12 cellular contexts compared by ENCODE assay signal in genomic region chr4:128570380-128570779, GRCh38.
DNase-seq lines count a peak whose midpoint lies in the region; ATAC-seq, FAIRE-seq and TF ChIP-seq lines count a peak whose summit lies in the region.
"Had no signal": no experiment of that assay in that cellular context is flagged by ENCODE, and none has a peak within 500 bp of the region (broad histone marks: within the 10 kb centered on the region; RNA-seq: fewer than 3 reads in every experiment).

No MANE protein-coding gene starts in this region.

- no peaks in the 10 kb centered on the region for H3K36me3 ChIP-seq in H1 (ENCODE audit: control insufficient read depth in 2 of 4, insufficient read depth in 4 of 4, low read length in 3 of 4)
- H3K36me3 ChIP-seq in muscle layer of duodenum (ENCODE audit: control insufficient read depth in 1 of 2, insufficient read depth in 2 of 2, low read length in 2 of 2), result no peaks in the 10 kb centered on the region

- no peak overlapping the region for H3K14ac ChIP-seq in H1 (ENCODE audit: insufficient read length)

- H2BK12ac ChIP-seq in H1 (ENCODE audit: low read depth, low read length), result peak overlapping the region; percentile 82; the same call in 1 of the 2 replicates

- no peak for TF ChIP-seq POLR2A in H1 (IDR thresholded peaks at IDR 0.05; ENCODE audit: control extremely low read depth in 1 of 2, low read depth in 2 of 2, low read length in 2 of 2)

- no peak for TF ChIP-seq CTCF in H1 (IDR thresholded peaks at IDR 0.05; ENCODE audit: control extremely low read depth in 1 of 3, insufficient read depth in 1 of 3, low read depth in 1 of 3, low read length in 3 of 3)

- H3K18ac ChIP-seq in H1 (ENCODE audit: extremely low read depth, low read length), result no peak overlapping the region; the same call in 1 of the 2 replicates

- H2BK5ac ChIP-seq in H1 (ENCODE audit: low read depth, low read length), result peak overlapping the region; percentile 26; the same call in 1 of the 2 replicates

- no peak overlapping the region for H4K8ac ChIP-seq in H1 (ENCODE audit: extremely low read depth, insufficient read depth, low read length)

- DNase-seq in Ammon's horn (ENCODE audit: low spot score) (peak; percentile 39), NOMO-1 (lab: John Stamatoyannopoulos, UW; ENCODE audit: unreplicated experiment in 2 of 2) (peak; percentile 35 to 70), H1 (ENCODE audit: low read depth in 1 of 2, low spot score in 2 of 2) (no peak), HuH-7 (ENCODE audit: low spot score) (no peak), NCI-H146 treated with DMSO at 0.1 percent for 48 hours (lab: John Stamatoyannopoulos, UW; ENCODE audit: unreplicated experiment) (no peak), NCI-H2081 treated with DMSO at 0.1 percent for 48 hours (lab: John Stamatoyannopoulos, UW) (no peak)
- DNase-seq: activated naive CD4-positive, alpha-beta T cell treated with anti-CD3 and anti-CD28 coated beads for 36 hours; erythroblast; NCI-H526 had no signal

- no peaks in the 10 kb centered on the region for H3K79me2 ChIP-seq in H1 (ENCODE audit: control insufficient read depth in 1 of 2, insufficient read depth in 2 of 2, low read length in 2 of 2)

- CTCF ChIA-PET in H1 (lab: Charles Lee; ENCODE audit: partially characterized antibody), result interaction anchor here (0.6 to 1.0 kb wide), 2 partner anchors 31 to 238 kb away, joined by 3 to 4 read pairs; no protein-coding TSS in a partner anchor

- H3K27ac ChIP-seq in H1 (ENCODE audit: low read depth, low read length), result no peak overlapping the region
- H3K27ac ChIP-seq in muscle layer of duodenum (ENCODE audit: low read length), result peak overlapping the region; percentile 50

- no peak overlapping the region for H3K4ac ChIP-seq in H1 (replicated peaks; ENCODE audit: insufficient read length, low read depth, low read length)

- no peak for TF ChIP-seq RAD21 in H1 (IDR thresholded peaks at IDR 0.05 in 1 of 2, conservative IDR thresholded peaks at IDR 0.05 in 1 of 2; ENCODE audit: low read depth in 2 of 2, low read length in 2 of 2)

- no peaks in the 10 kb centered on the region for H3K9me3 ChIP-seq in H1 (ENCODE audit: insufficient read depth in 2 of 2, low read depth in 1 of 2, low read length in 1 of 2)
- H3K9me3 ChIP-seq in muscle layer of duodenum (ENCODE audit: control insufficient read depth in 1 of 2, low read length in 2 of 2), result no peaks in the 10 kb centered on the region

- no peak overlapping the region for H3K56ac ChIP-seq in H1 (replicated peaks; ENCODE audit: insufficient read length, low read depth, low read length)

- H4K20me1 ChIP-seq in H1 (replicated peaks in 1 of 2; ENCODE audit: control insufficient read depth in 1 of 2, insufficient read depth in 2 of 2, low read length in 2 of 2), result no peaks in the 10 kb centered on the region

- ATAC-seq in HG03280 (IDR thresholded peaks at IDR 0.05; ENCODE audit: unreplicated experiment), result no peak
- ATAC-seq: WTC11 had no signal

- H3K23ac ChIP-seq in H1 (ENCODE audit: insufficient read length), result no peak overlapping the region

- peak overlapping the region; percentile 88 for H2BK20ac ChIP-seq in H1 (ENCODE audit: low read length)

- H3K27me3 ChIP-seq in H1 (replicated peaks in 1 of 4; ENCODE audit: control insufficient read depth in 3 of 4, extremely low read depth in 1 of 4, insufficient read depth in 3 of 4, low read length in 3 of 4), result no peaks in the 10 kb centered on the region
- H3K27me3 ChIP-seq in muscle layer of duodenum (ENCODE audit: low read depth, low read length), result no peaks in the 10 kb centered on the region

- no peak overlapping the region for H2AFZ ChIP-seq in H1 (ENCODE audit: low read length)

- no peak for TF ChIP-seq EP300 in H1 (IDR thresholded peaks at IDR 0.05; ENCODE audit: borderline replicate concordance in 1 of 2, low read depth in 2 of 2, low read length in 2 of 2)

- H2BK15ac ChIP-seq in H1 (ENCODE audit: low read length), result no peak overlapping the region

- H3K79me1 ChIP-seq in H1 (ENCODE audit: low read depth, low read length), result no peaks in the 10 kb centered on the region; the same call in 1 of the 2 replicates

- H3K23me2 ChIP-seq in H1 (ENCODE audit: low read depth, low read length), result no peaks in the 10 kb centered on the region; the same call in 1 of the 2 replicates

- H2BK120ac ChIP-seq in H1 (replicated peaks; ENCODE audit: low read depth, low read length), result no peak overlapping the region

- 92% methylated on average over 3 of the region's 4 CpGs; no CpG with 5 or more reads in 1 of the 2 experiments for WGBS in H1 (ENCODE audit: extremely low coverage in 1 of 2, insufficient coverage in 1 of 2, insufficient read length in 1 of 2, insufficient replicate concordance in 2 of 2, low coverage in 1 of 2, low lambda C conversion rate in 2 of 2, missing lambda C conversion rate in 1 of 2), 2 experiments

- H2AK5ac ChIP-seq in H1 (ENCODE audit: low read depth, low read length), result no peak overlapping the region

- H4K5ac ChIP-seq in H1 (ENCODE audit: insufficient read length, low read depth, low read length), result no peak overlapping the region

- H3K4me1 ChIP-seq in H1 (replicated peaks in 1 of 4; ENCODE audit: control insufficient read depth in 3 of 4, insufficient read depth in 4 of 4, low read length in 3 of 4) (peaks cover 0 to 5% (median 4%) of the 10 kb centered on the region in 4 experiments; a peak in 4 of 7 replicates), muscle layer of duodenum (ENCODE audit: control insufficient read depth in 1 of 2, insufficient read depth in 2 of 2, low read length in 2 of 2) (peaks cover 3 to 4% of the 10 kb centered on the region in 2 donors)

- H3K4me3 ChIP-seq in H1 (ENCODE audit: extremely low read depth in 1 of 4, insufficient read depth in 2 of 4, low read depth in 3 of 4, low read length in 4 of 4) (no peak overlapping the region), muscle layer of duodenum (ENCODE audit: low read depth in 1 of 2, low read length in 2 of 2) (no peak overlapping the region)

- FAIRE-seq in H1 (lab: Jason Lieb, UNC), result no peak

- H3K9ac ChIP-seq in H1 (replicated peaks in 1 of 4; ENCODE audit: extremely low read depth in 1 of 4, low read depth in 3 of 4, low read length in 3 of 4), result no peak overlapping the region

- H4K91ac ChIP-seq in H1 (replicated peaks; ENCODE audit: insufficient read length, low read length), result peak overlapping the region; percentile 61

- POLR2A ChIA-PET in H1 (lab: Charles Lee; ENCODE audit: partially characterized antibody), result no interaction called here

- no peak overlapping the region for H3K4me2 ChIP-seq in H1 (ENCODE audit: insufficient read depth in 1 of 2, low read depth in 2 of 2, low read length in 2 of 2)

TF ChIP-seq in H1, 55 proteins besides CTCF, POLR2A, EP300 and RAD21:
- TF ChIP-seq CREB1 (IDR thresholded peaks at IDR 0.05) (no peak), YY1 (IDR thresholded peaks at IDR 0.05; ENCODE audit: low read depth, low read length) (no peak), NANOG (IDR thresholded peaks at IDR 0.05; ENCODE audit: insufficient read depth, low read depth, low read length, poor library complexity, severe bottlenecking) (no peak), GABPA (IDR thresholded peaks at IDR 0.05; ENCODE audit: borderline replicate concordance, insufficient read depth, low read length) (no peak), TAF7 (optimal IDR thresholded peaks at IDR 0.05; ENCODE audit: borderline replicate concordance, low read depth, low read length) (no peak), CBX5 (IDR thresholded peaks at IDR 0.05; ENCODE audit: low read depth, low read length) (no peak), CHD2 (IDR thresholded peaks at IDR 0.05; ENCODE audit: low read length) (no peak)
TF ChIP-seq in H1: peak in this region for 0.

Comparison
In these comparisons a context has a peak if more than half of its experiments do, and no peak if none do; other contexts are left out.
1. DNase-seq: peak in Ammon's horn (single experiment) and NOMO-1 (2 of 2); none in H1 (0 of 2), HuH-7 (single experiment), NCI-H146 treated with DMSO at 0.1 percent for 48 hours (single experiment) and NCI-H2081 treated with DMSO at 0.1 percent for 48 hours (single experiment).